ENCODE assay signal across 15 cellular contexts in genomic region chr18:10239138-10239537, GRCh38.
DNase-seq lines count a peak whose midpoint lies in the region; ATAC-seq and TF ChIP-seq lines count a peak whose summit lies in the region.
"Had no signal": no experiment of that assay in that cellular context is flagged by ENCODE, and none has a peak within 500 bp of the region (broad histone marks: within the 10 kb centered on the region; RNA-seq: fewer than 3 reads in every experiment).

No MANE protein-coding gene starts in this region.

- intact Hi-C loops in body of pancreas (cut with DNase I) (no loop called here), left cardiac atrium (cut with DNase I) (no loop called here), prostate gland (cut with DNase I) (no loop called here)

- H3K27me3 ChIP-seq in body of pancreas (no peaks in the 10 kb centered on the region), prostate gland (replicated peaks; ENCODE audit: insufficient read depth) (no peaks in the 10 kb centered on the region)
- H3K27me3 ChIP-seq: tibial artery had no signal

- H3K36me3 ChIP-seq in body of pancreas (replicated peaks in 1 of 2; ENCODE audit: insufficient read depth in 1 of 2, low read depth in 2 of 2) (no peaks in the 10 kb centered on the region), prostate gland (no peaks in the 10 kb centered on the region)
- H3K36me3 ChIP-seq: tibial artery had no signal

- peak; percentile 49 for ATAC-seq in body of pancreas
- peak in 1 of 2 donors; percentile 57 for ATAC-seq in left cardiac atrium
- no peak for ATAC-seq in HG02759 (IDR thresholded peaks at IDR 0.05; ENCODE audit: unreplicated experiment)
- ATAC-seq: natural killer cell treated with Interleukin-12 subunit alpha and Interleukin-12 subunit beta and Interleukin-15 and Interleukin-18, amount 100 ng/mL, for 72 hours had no signal

- TF ChIP-seq CTCF in AG10803 (conservative IDR thresholded peaks at IDR 0.05; ENCODE audit: low read length), result no peak
- no peak for TF ChIP-seq CTCF in body of pancreas (IDR thresholded peaks at IDR 0.05)
- TF ChIP-seq CTCF in prostate gland (IDR thresholded peaks at IDR 0.05), result no peak

- H3K4me1 ChIP-seq in body of pancreas (peaks cover 40% of the 10 kb centered on the region), prostate gland (replicated peaks) (peaks cover 14% of the 10 kb centered on the region)

- WGBS in body of pancreas, 2 donors, result 21 to 37% methylated on average over 9 of the region's 9 CpGs
- WGBS in prostate gland, result 28% methylated on average over 9 of the region's 9 CpGs

- H3K4me3 ChIP-seq in AG10803 (ENCODE audit: low read length) (no peak overlapping the region), body of pancreas (no peak overlapping the region), prostate gland (no peak overlapping the region)
- H3K4me3 ChIP-seq: tibial artery had no signal

- no peaks in the 10 kb centered on the region for H3K4me1 Mint-ChIP-seq in T-helper 2 cell treated with Interferon-gamma antibody and Interleukin-4, amounts not matched to agents 5 μg/mL and 100 μg/mL, for 36 hours (ENCODE audit: low read depth)

- H3K36me3 Mint-ChIP-seq in T-helper 2 cell treated with Interferon-gamma antibody and Interleukin-4, amounts not matched to agents 5 μg/mL and 100 μg/mL, for 36 hours (ENCODE audit: low read depth), result no peaks in the 10 kb centered on the region
- H3K36me3 Mint-ChIP-seq: natural killer cell treated with Interleukin-12 subunit alpha and Interleukin-12 subunit beta and Interleukin-15 and Interleukin-18, amount 100 ng/mL, for 72 hours had no signal

- no peak overlapping the region for H3K27ac Mint-ChIP-seq in T-helper 2 cell treated with Interferon-gamma antibody and Interleukin-4, amounts not matched to agents 5 μg/mL and 100 μg/mL, for 36 hours
- H3K27ac Mint-ChIP-seq: natural killer cell treated with Interleukin-12 subunit alpha and Interleukin-12 subunit beta and Interleukin-15 and Interleukin-18, amount 100 ng/mL, for 72 hours had no signal

- H3K9me3 Mint-ChIP-seq in T-helper 2 cell treated with Interferon-gamma antibody and Interleukin-4, amounts not matched to agents 5 μg/mL and 100 μg/mL, for 36 hours, result no peaks in the 10 kb centered on the region
- H3K9me3 Mint-ChIP-seq: natural killer cell treated with Interleukin-12 subunit alpha and Interleukin-12 subunit beta and Interleukin-15 and Interleukin-18, amount 100 ng/mL, for 72 hours had no signal

- no peak overlapping the region for H3K4me3 Mint-ChIP-seq in T-helper 2 cell treated with Interferon-gamma antibody and Interleukin-4, amounts not matched to agents 5 μg/mL and 100 μg/mL, for 36 hours
- H3K4me3 Mint-ChIP-seq: natural killer cell treated with Interleukin-12 subunit alpha and Interleukin-12 subunit beta and Interleukin-15 and Interleukin-18, amount 100 ng/mL, for 72 hours had no signal

- H3K9me3 ChIP-seq in body of pancreas (no peaks in the 10 kb centered on the region), prostate gland (no peaks in the 10 kb centered on the region)
- H3K9me3 ChIP-seq: tibial artery had no signal

- H3K27ac ChIP-seq in body of pancreas, result no peak overlapping the region
- H3K27ac ChIP-seq in prostate gland, result no peak overlapping the region
- H3K27ac ChIP-seq: tibial artery had no signal

- TF ChIP-seq POLR2A in body of pancreas (IDR thresholded peaks at IDR 0.05) (no peak), prostate gland (IDR thresholded peaks at IDR 0.05) (no peak)

- peak; percentile 87 for DNase-seq in AG10803 (ENCODE audit: low read depth)
- peak; percentile 35 to 65 (median 52) for DNase-seq in body of pancreas
- DNase-seq in left cardiac atrium, result peak; percentile 68
- peak; percentile 19 for DNase-seq in prostate gland (ENCODE audit: low spot score)
- DNase-seq in NCI-H2227 treated with DMSO at 0.1 percent for 48 hours (lab: John Stamatoyannopoulos, UW), result no peak
- no peak for DNase-seq in T-helper 2 cell treated with Interferon-gamma antibody and Interleukin-4, amounts not matched to agents 5 μg/mL and 100 μg/mL, for 36 hours (ENCODE audit: low spot score)
- no peak for DNase-seq in T1000 (lab: John Stamatoyannopoulos, UW)
- DNase-seq: activated gamma-delta T cell; caudate nucleus; Kasumi-1; NCI-H1436; stimulated activated CD4-positive, alpha-beta T cell treated with anti-CD3 and anti-CD28 coated beads, Interleukin-4, amount 100 ng/mL, for 1 hour had no signal

- no peaks in the 10 kb centered on the region for H3K27me3 Mint-ChIP-seq in T-helper 2 cell treated with Interferon-gamma antibody and Interleukin-4, amounts not matched to agents 5 μg/mL and 100 μg/mL, for 36 hours (ENCODE audit: low read depth)
- H3K27me3 Mint-ChIP-seq: natural killer cell treated with Interleukin-12 subunit alpha and Interleukin-12 subunit beta and Interleukin-15 and Interleukin-18, amount 100 ng/mL, for 72 hours had no signal

Comparison
In these comparisons a context has a peak if more than half of its experiments do, and no peak if none do; other contexts are left out.
1. DNase-seq: peak in AG10803 (single experiment), body of pancreas (4 of 4), left cardiac atrium (single experiment) and prostate gland (single experiment); none in NCI-H2227 treated with DMSO at 0.1 percent for 48 hours (single experiment), T-helper 2 cell treated with Interferon-gamma antibody and Interleukin-4, amounts not matched to agents 5 μg/mL and 100 μg/mL, for 36 hours (single experiment) and T1000 (single experiment).